In the genomic region with DNA sequence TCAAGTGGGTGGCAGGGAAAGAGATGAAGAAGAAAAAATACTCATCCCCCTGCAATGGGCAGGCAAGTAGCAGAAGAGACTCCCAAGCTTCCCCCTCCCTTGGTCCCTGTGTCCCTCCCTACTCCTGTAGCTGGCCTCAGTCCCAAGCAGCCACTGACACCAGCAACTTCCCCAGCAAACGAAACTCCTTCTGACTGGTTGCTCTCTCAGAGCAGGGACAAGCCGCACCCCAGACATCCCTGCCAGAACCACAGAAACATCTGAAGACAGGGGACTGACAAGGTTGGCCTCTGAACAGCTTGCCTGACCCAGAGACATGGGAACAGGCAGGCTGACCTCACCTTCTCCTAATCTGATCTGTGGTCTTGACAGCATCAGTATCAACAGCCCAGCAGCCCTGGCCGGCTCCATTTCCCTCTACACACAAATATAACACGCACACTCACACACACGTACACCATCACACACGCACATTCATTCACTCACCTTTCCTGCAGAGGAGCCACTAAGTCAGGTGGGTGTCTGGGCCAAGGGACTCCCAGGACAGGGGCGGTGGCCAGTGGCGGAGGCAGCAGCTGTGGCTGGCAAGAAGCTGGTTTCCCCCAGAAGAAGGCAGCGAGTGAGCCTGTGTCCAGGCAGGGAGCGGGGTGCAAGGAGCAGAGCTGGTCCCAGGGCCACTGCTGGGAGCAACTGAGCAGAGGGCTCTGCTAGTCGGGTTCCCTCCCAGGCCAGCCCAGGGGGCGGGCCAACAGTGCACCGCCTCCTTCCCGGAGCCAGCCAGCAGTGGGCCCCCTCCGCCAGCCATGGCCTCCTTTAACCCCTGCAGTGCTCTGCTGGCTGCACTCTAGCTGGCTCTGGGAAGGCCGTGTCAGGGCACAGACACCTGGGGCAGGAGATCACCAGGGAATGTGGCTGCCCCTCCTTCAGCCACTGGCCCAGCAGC, we compare ENCODE assay signal across 8 cellular contexts. TPM values are rescaled to one million over a fixed set of nuclear protein-coding genes. Genes with fewer than 3 reads are reported as not detected.
DNase-seq lines count a peak whose midpoint lies in the region; ATAC-seq and TF ChIP-seq lines count a peak whose summit lies in the region.

No MANE protein-coding gene starts in this region.

- 15% methylated on average over 11 of the region's 16 CpGs for WGBS in mammary epithelial cell (ENCODE audit: low coverage, missing lambda C conversion rate)
- WGBS in mesodermal cell (ENCODE audit: insufficient coverage in 2 of 2), 2 experiments: 28 to 36% methylated on average over 15 of the region's 16 CpGs
- 12% methylated on average over 16 of the region's 16 CpGs; no CpG with 5 or more reads in 1 of the 2 donors for WGBS in transverse colon (ENCODE audit: low coverage in 1 of 2), 2 donors

- H4K20me1 ChIP-seq in mammary epithelial cell (ENCODE audit: insufficient read depth, low read length): no peaks in the 10 kb centered on the region

- in situ Hi-C loops in mammary epithelial cell (cut with MboI; ENCODE audit: low sequenced_read_pairs in 2 of 2): no loop called here
- in situ Hi-C loops in Panc1 (cut with HindIII; ENCODE audit: low pct_unique_long_range_greater_than_20kb, low sequenced_read_pairs): no loop called here
- in situ Hi-C loops in transverse colon (cut with MboI; ENCODE audit: low pct_ligation_motif_present in 1 of 4, low pct_unique_long_range_greater_than_20kb in 1 of 4, low sequenced_read_pairs in 3 of 4): no loop called here

- H3K4me3 Mint-ChIP-seq in MCF 10A (ENCODE audit: unreplicated experiment) (no peak overlapping the region), endothelial cell (ENCODE audit: unreplicated experiment) (peak overlapping the region; percentile 32)

- DNase-seq in MCF 10A (ENCODE audit: unreplicated experiment) (peak; percentile 29), mammary epithelial cell (no peak), Panc1 (ENCODE audit: low read depth, low spot score) (no peak), endothelial cell (ENCODE audit: low spot score) (peak; percentile 79), transverse colon (peak; percentile 75)

- H3K4me2 ChIP-seq in mammary epithelial cell (ENCODE audit: insufficient read depth, low read depth, low read length): no peak overlapping the region

- intact Hi-C loops in MCF 10A (cut with micrococcal nuclease): no loop called here
- intact Hi-C loops in mammary epithelial cell (cut with micrococcal nuclease): no loop called here
- intact Hi-C loops in Panc1 (cut with micrococcal nuclease; ENCODE audit: unreplicated experiment): loop anchor here (1.0 kb wide), 1 partner anchor 22 kb away; no protein-coding TSS in a partner anchor
- intact Hi-C loops in transverse colon (cut with DNase I; ENCODE audit: low total_unique reads): loop anchor here (5.0 kb wide), 1 partner anchor 44 kb away; no protein-coding TSS in a partner anchor

- H3K9ac ChIP-seq in mammary epithelial cell (ENCODE audit: insufficient read depth, low read length): no peak overlapping the region

- H3K27ac ChIP-seq in mammary epithelial cell (ENCODE audit: insufficient read depth, low read depth, low read length): no peak overlapping the region
- H3K27ac ChIP-seq in Panc1 (ENCODE audit: low read length): no peak overlapping the region
- no peak overlapping the region for H3K27ac ChIP-seq in mesodermal cell (ENCODE audit: low read depth, low read length, severe bottlenecking)
- H3K27ac ChIP-seq in transverse colon: peak overlapping the region; percentile 85 to 95 (median 89)

- TF ChIP-seq EP300 in transverse colon (IDR thresholded peaks at IDR 0.05; ENCODE audit: low read depth): no peak

- H3K79me2 ChIP-seq in mammary epithelial cell (ENCODE audit: insufficient read depth, low read length): no peaks in the 10 kb centered on the region

- H3K27me3 ChIP-seq in mammary epithelial cell (ENCODE audit: insufficient read depth, low read length): peaks cover 3% of the 10 kb centered on the region
- H3K27me3 ChIP-seq in Panc1 (ENCODE audit: control insufficient read depth, insufficient read depth, low read length): peaks cover 3% of the 10 kb centered on the region; the same call in 1 of the 2 replicates
- H3K27me3 ChIP-seq in transverse colon: no peaks in the 10 kb centered on the region

- no peak overlapping the region for H3K27ac Mint-ChIP-seq in MCF 10A (ENCODE audit: low read depth, unreplicated experiment)
- H3K27ac Mint-ChIP-seq in endothelial cell (ENCODE audit: unreplicated experiment): no peak overlapping the region

- H3K27me3 Mint-ChIP-seq in MCF 10A (ENCODE audit: insufficient read depth, unreplicated experiment) (peaks cover 38% of the 10 kb centered on the region), endothelial cell (ENCODE audit: unreplicated experiment) (peaks cover 6% of the 10 kb centered on the region)

- H3K9me3 ChIP-seq in mammary epithelial cell (replicated peaks; ENCODE audit: insufficient read depth, low read length) (no peaks in the 10 kb centered on the region), Panc1 (ENCODE audit: control insufficient read depth, insufficient read depth, low read depth, low read length) (no peaks in the 10 kb centered on the region), mesodermal cell (ENCODE audit: control insufficient read depth, low read length) (no peaks in the 10 kb centered on the region), transverse colon (no peaks in the 10 kb centered on the region)

- dilution Hi-C loops in mammary epithelial cell (cut with HindIII; ENCODE audit: low sequenced_read_pairs): no loop called here

- TF ChIP-seq CTCF in MCF 10A (IDR thresholded peaks at IDR 0.05; ENCODE audit: unreplicated experiment) (no peak), mammary epithelial cell (conservative IDR thresholded peaks at IDR 0.05 in 1 of 2, IDR thresholded peaks at IDR 0.05 in 1 of 2; ENCODE audit: extremely low read depth in 1 of 2, insufficient read depth in 1 of 2, low read depth in 1 of 2, low read length in 2 of 2) (peak in 1 of 2 donors; percentile 7), Panc1 (IDR thresholded peaks at IDR 0.05) (no peak), endothelial cell (IDR thresholded peaks at IDR 0.05; ENCODE audit: unreplicated experiment) (no peak), transverse colon (IDR thresholded peaks at IDR 0.05) (peak in 1 of 5 experiments; percentile 24)

- BruUV-seq in MCF 10A (replicated peaks; lab: Mats Ljungman, UMichigan) (no TSS peak), mammary epithelial cell (replicated peaks; lab: Mats Ljungman, UMichigan) (no TSS peak), Panc1 (replicated peaks; lab: Mats Ljungman, UMichigan) (no TSS peak)

- ATAC-seq in Panc1 (peak; percentile 79), GM18907 (IDR thresholded peaks at IDR 0.05; ENCODE audit: unreplicated experiment) (no peak), GM21717 (IDR thresholded peaks at IDR 0.05; ENCODE audit: unreplicated experiment) (no peak)

- H3K9me3 Mint-ChIP-seq in MCF 10A (ENCODE audit: unreplicated experiment): no peaks in the 10 kb centered on the region
- H3K9me3 Mint-ChIP-seq in endothelial cell (ENCODE audit: unreplicated experiment): no peaks in the 10 kb centered on the region

- POLR2A ChIA-PET in MCF 10A (lab: Yijun Ruan, JAX): no interaction called here
- POLR2A ChIA-PET in Panc1 (lab: Charles Lee): no interaction called here

- H3K4me1 ChIP-seq in mammary epithelial cell (ENCODE audit: insufficient read depth, low read length) (no peaks in the 10 kb centered on the region), Panc1 (ENCODE audit: control insufficient read depth, insufficient read depth, low read length) (no peaks in the 10 kb centered on the region), mesodermal cell (ENCODE audit: control insufficient read depth, insufficient read depth, low read length, poor library complexity, severe bottlenecking) (peaks cover 24% of the 10 kb centered on the region), transverse colon (peaks cover 4 to 32% (median 16%) of the 10 kb centered on the region in 4 donors)

- H3K36me3 ChIP-seq in mammary epithelial cell (ENCODE audit: insufficient read depth, low read length): no peaks in the 10 kb centered on the region
- H3K36me3 ChIP-seq in Panc1 (ENCODE audit: control insufficient read depth, insufficient read depth, low read length): no peaks in the 10 kb centered on the region
- peaks cover 3% of the 10 kb centered on the region for H3K36me3 ChIP-seq in mesodermal cell (ENCODE audit: control insufficient read depth, insufficient read depth, low read length)
- no peaks in the 10 kb centered on the region for H3K36me3 ChIP-seq in transverse colon

- TF ChIP-seq POLR2A in transverse colon (IDR thresholded peaks at IDR 0.05): peak; percentile 81

- CTCF ChIA-PET in MCF 10A (lab: Yijun Ruan, JAX): interaction anchor here (0.8 to 1.6 kb wide), 3 partner anchors 46 to 157 kb away, joined by 3 to 6 read pairs (median 6); no protein-coding TSS in a partner anchor
- CTCF ChIA-PET in mammary epithelial cell (lab: Charles Lee; ENCODE audit: low non-redundant PET): no interaction called here
- CTCF ChIA-PET in Panc1 (lab: Charles Lee): interaction anchor here (0.7 to 1.7 kb wide), 2 partner anchors 50 to 86 kb away, joined by 3 to 5 read pairs; no protein-coding TSS in a partner anchor

- H3K4me3 ChIP-seq in mammary epithelial cell (replicated peaks in 1 of 3; ENCODE audit: insufficient read depth in 1 of 3, low read depth in 2 of 3, low read length in 3 of 3) (no peak overlapping the region), Panc1 (ENCODE audit: low read depth in 2 of 2, low read length in 2 of 2) (no peak overlapping the region; a peak in 1 of 4 replicates), mesodermal cell (ENCODE audit: extremely low read depth, insufficient read depth, low read length, poor library complexity, severe bottlenecking) (peak overlapping the region; percentile 16), transverse colon (peak overlapping the region; percentile 38 to 50 (median 42))

- no peak overlapping the region for H2AFZ ChIP-seq in mammary epithelial cell (ENCODE audit: low read depth, low read length)

- H3K4me1 Mint-ChIP-seq in MCF 10A (ENCODE audit: insufficient read depth, unreplicated experiment): no peaks in the 10 kb centered on the region
- H3K4me1 Mint-ChIP-seq in endothelial cell (ENCODE audit: unreplicated experiment): peaks cover 20% of the 10 kb centered on the region

- H3K36me3 Mint-ChIP-seq in MCF 10A (ENCODE audit: insufficient read depth, unreplicated experiment) (peaks cover 6% of the 10 kb centered on the region), endothelial cell (ENCODE audit: low read depth, unreplicated experiment) (no peaks in the 10 kb centered on the region)

RNA-seq across cellular contexts. Expression of a gene that starts 59.1 kb away (rescaled TPM):
- total RNA-seq in MCF 10A (2022): 2.9 and 3.3 TPM in 2 replicates
- total RNA-seq in mammary epithelial cell: 10 to 100 TPM in 1 of 2 donors, under 1 TPM in 1; 0.80 to 20.0 TPM
- 0.46 TPM for polyA plus RNA-seq in mammary epithelial cell
- 11.9 TPM for polyA minus RNA-seq in mammary epithelial cell
- 0.49 TPM for total RNA-seq in Panc1 (2021; ENCODE audit: unreplicated experiment)
- 0.23 TPM for polyA plus RNA-seq in Panc1 (2012; ENCODE audit: insufficient read length)
- 11.6 TPM for total RNA-seq in endothelial cell (ENCODE audit: unreplicated experiment)
- 26.9 TPM for polyA plus RNA-seq in mesodermal cell (2013, experiment 1 of 2)
- 24.8 TPM for polyA plus RNA-seq in mesodermal cell (2013, experiment 2 of 2)
- 100 to 1,000 TPM; 101 to 487 (median 231) TPM for total RNA-seq in transverse colon

Comparison
In these comparisons a context has a peak if more than half of its experiments do, and no peak if none do; other contexts are left out.
1. DNase-seq: peak in MCF 10A (single experiment), endothelial cell (single experiment) and transverse colon (single experiment); none in mammary epithelial cell (single experiment) and Panc1 (single experiment).
2. H3K27ac ChIP-seq: peak in transverse colon (4 of 4); none in mammary epithelial cell (single experiment), Panc1 (single experiment) and mesodermal cell (single experiment).
3. H3K4me3 ChIP-seq: peak in mesodermal cell (single experiment) and transverse colon (4 of 4); none in mammary epithelial cell (0 of 3) and Panc1 (0 of 2).
4. intact Hi-C loops: an anchor here in Panc1 (1.0 kb wide) and transverse colon (5.0 kb wide); none called in MCF 10A and mammary epithelial cell.